Comparison of ENCODE assay signal across 21 cellular contexts in the genomic region with DNA sequence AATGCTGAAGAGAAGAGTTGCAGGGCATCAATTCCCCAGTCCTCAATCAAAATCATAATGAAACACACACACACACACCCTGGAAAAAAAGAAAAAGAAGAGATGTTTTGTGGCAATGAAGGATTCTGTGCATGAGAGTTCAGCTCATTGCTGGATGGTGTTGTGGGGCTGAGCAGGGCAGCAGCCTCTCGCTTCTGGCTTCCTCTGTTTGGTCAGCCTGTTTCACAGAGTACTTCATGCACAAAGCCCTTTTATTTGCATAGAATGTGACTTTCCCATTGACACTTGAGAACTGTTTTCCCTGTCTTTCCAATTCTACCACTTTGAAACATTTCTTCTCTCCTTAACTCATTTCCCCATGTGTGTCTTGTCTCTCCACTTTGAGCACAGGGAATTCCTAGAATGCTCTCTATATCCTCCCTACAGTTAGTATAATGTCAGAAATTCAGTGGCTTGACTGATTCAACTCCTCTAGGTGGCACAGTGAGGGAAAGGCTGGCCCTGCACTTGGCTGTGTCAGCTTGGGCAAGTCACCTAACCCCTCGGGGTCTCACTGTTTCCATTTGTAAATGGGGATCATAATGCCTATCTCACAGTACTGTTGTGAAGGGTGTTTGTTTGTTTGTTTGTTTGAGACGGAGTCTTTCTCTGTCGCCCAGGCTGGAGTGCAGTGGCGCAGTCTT. TPM values are rescaled to one million over a fixed set of nuclear protein-coding genes. Genes with fewer than 3 reads are reported as not detected.
DNase-seq lines count a peak whose midpoint lies in the region; ATAC-seq and TF ChIP-seq lines count a peak whose summit lies in the region.
"Had no signal": no experiment of that assay in that cellular context is flagged by ENCODE, and none has a peak within 500 bp of the region (broad histone marks: within the 10 kb centered on the region; RNA-seq: fewer than 3 reads in every experiment).

No MANE protein-coding gene starts in this region.

- no peak overlapping the region for H3K23ac ChIP-seq in mesendoderm (ENCODE audit: low read length)

- H3K36me3 ChIP-seq in GM23338 (ENCODE audit: insufficient read depth) (no peaks in the 10 kb centered on the region), mesendoderm (ENCODE audit: control insufficient read depth, insufficient read depth, low read length) (no peaks in the 10 kb centered on the region)
- H3K36me3 ChIP-seq: Peyer's patch, SJSA1 had no signal

- no peak overlapping the region for H3K18ac ChIP-seq in mesendoderm (ENCODE audit: low read length)

- H2BK5ac ChIP-seq in mesendoderm (ENCODE audit: low read length) = no peak overlapping the region

- no peak overlapping the region for H2AK5ac ChIP-seq in mesendoderm (ENCODE audit: low read length)

- peak overlapping the region; percentile 28 for H3K27ac Mint-ChIP-seq in GM23338
- H3K27ac Mint-ChIP-seq in WTC11 = peak overlapping the region; percentile 12

- H3K27me3 Mint-ChIP-seq in GM23338 (ENCODE audit: insufficient read depth, low read depth, poor library complexity) (peaks cover 2% of the 10 kb centered on the region), WTC11 (ENCODE audit: low read depth) (no peaks in the 10 kb centered on the region; the same call in 1 of the 2 replicates)

- peak overlapping the region; percentile 33; the same call in 1 of the 2 replicates for H2AFZ ChIP-seq in GM23338

- H3K4me1 Mint-ChIP-seq in GM23338 (peaks cover 18% of the 10 kb centered on the region), WTC11 (peaks cover 22% of the 10 kb centered on the region)

- DNase-seq in GM23338 (ENCODE audit: low spot score) (peak; percentile 64), NCI-H526 (lab: John Stamatoyannopoulos, UW) (peak; percentile 62 to 78), WTC11 (ENCODE audit: low spot score) (no peak), mesendoderm (peak; percentile 68), cortex of kidney (lab: John Stamatoyannopoulos, UW) (no peak)
- no peak for DNase-seq in stimulated activated CD4-positive, alpha-beta T cell treated with anti-CD3 and anti-CD28 coated beads, Interleukin-2, amount 100 ng/mL, for 24 hours
- DNase-seq: ACHN, DMS79, H7, IMR-90, NCI-H1417, NCI-H2029, NCI-H2171 treated with DMSO at 0.1 percent for 48 hours, NCI-H446 treated with DMSO at 0.1 percent for 48 hours, NCI-H748 treated with DMSO at 0.1 percent for 48 hours, Peyer's patch had no signal

- H3K4me1 ChIP-seq in GM23338 (ENCODE audit: insufficient read depth) = peaks cover 9% of the 10 kb centered on the region
- H3K4me1 ChIP-seq in mesendoderm (ENCODE audit: control insufficient read depth, low read depth, low read length) = no peaks in the 10 kb centered on the region
- H3K4me1 ChIP-seq: Peyer's patch, SJSA1 had no signal

- H3K9me3 Mint-ChIP-seq in GM23338 (no peaks in the 10 kb centered on the region), WTC11 (no peaks in the 10 kb centered on the region)

- no peak overlapping the region for H3K4ac ChIP-seq in mesendoderm (ENCODE audit: low read depth, low read length)

- no peaks in the 10 kb centered on the region for H3K9me2 ChIP-seq in GM23338 (ENCODE audit: insufficient read depth)

- H2BK120ac ChIP-seq in mesendoderm (ENCODE audit: low read depth, low read length) = no peak overlapping the region

- H3K79me2 ChIP-seq in GM23338 (replicated peaks; ENCODE audit: insufficient read depth) (no peaks in the 10 kb centered on the region), mesendoderm (ENCODE audit: control insufficient read depth, insufficient read depth, low read length) (no peaks in the 10 kb centered on the region)

- H3K27me3 ChIP-seq in GM23338 (ENCODE audit: insufficient read depth) = no peaks in the 10 kb centered on the region
- no peaks in the 10 kb centered on the region for H3K27me3 ChIP-seq in mesendoderm (ENCODE audit: insufficient read depth, low read length, poor library complexity)
- H3K27me3 ChIP-seq: Peyer's patch, SJSA1 had no signal

- no peak overlapping the region for H3K56ac ChIP-seq in mesendoderm (ENCODE audit: low read length)

- H3K4me3 ChIP-seq in GM23338 (no peak overlapping the region), mesendoderm (ENCODE audit: low read length) (no peak overlapping the region)
- H3K4me3 ChIP-seq: Peyer's patch, SJSA1 had no signal

- no CpG with 5 or more reads among the region's 5 CpGs for WGBS in mesendoderm (ENCODE audit: extremely low coverage, insufficient coverage, low lambda C conversion rate)

- H3K4me3 Mint-ChIP-seq in GM23338 = no peak overlapping the region
- H3K4me3 Mint-ChIP-seq in WTC11 = no peak overlapping the region

- peak; percentile 83 for ATAC-seq in GM23338
- peak; percentile 81 for ATAC-seq in WTC11
- ATAC-seq in HG02610 (IDR thresholded peaks at IDR 0.05; ENCODE audit: unreplicated experiment) = no peak

- H3K36me3 Mint-ChIP-seq in GM23338 (ENCODE audit: low read depth) (no peaks in the 10 kb centered on the region), WTC11 (no peaks in the 10 kb centered on the region)

- no peaks in the 10 kb centered on the region for H4K20me1 ChIP-seq in GM23338 (replicated peaks; ENCODE audit: insufficient read depth)

- TF ChIP-seq CTCF in GM23338 (conservative IDR thresholded peaks at IDR 0.05; ENCODE audit: low read depth in 2 of 2) = peak in 1 of 2 experiments; percentile 12; a peak in 2 of 4 replicates
- no peak for TF ChIP-seq CTCF in WTC11 (IDR thresholded peaks at IDR 0.05)

- H3K9ac ChIP-seq in mesendoderm (ENCODE audit: low read length) = no peak overlapping the region

- peak overlapping the region; percentile 21; the same call in 1 of the 2 replicates for H3K4me2 ChIP-seq in GM23338
- no peak overlapping the region for H3K4me2 ChIP-seq in mesendoderm (ENCODE audit: low read length)

- 0 out of 2 replicates have a peak overlapping the region, but pooled peaks have one; percentile 45 for H3K27ac ChIP-seq in GM23338 (ENCODE audit: low read depth)
- no peak overlapping the region for H3K27ac ChIP-seq in mesendoderm (ENCODE audit: low read depth, low read length)
- H3K27ac ChIP-seq: HL-60, Peyer's patch, SJSA1 had no signal

- H3K79me1 ChIP-seq in mesendoderm (ENCODE audit: low read length) = no peaks in the 10 kb centered on the region

- POLR2A ChIA-PET in WTC11 (lab: Charles Lee) = no interaction called here

- CTCF ChIA-PET in WTC11 (lab: Charles Lee) = interaction anchor here (0.9 to 1.9 kb wide), 4 partner anchors 14 to 47 kb away, joined by 3 to 9 read pairs (median 5); no protein-coding TSS in a partner anchor

- H4K5ac ChIP-seq in mesendoderm (ENCODE audit: low read length) = no peak overlapping the region

- H2BK15ac ChIP-seq in mesendoderm (replicated peaks; ENCODE audit: low read depth) = no peak overlapping the region

- no peak overlapping the region for H4K8ac ChIP-seq in mesendoderm (ENCODE audit: low read depth, low read length)

- no peaks in the 10 kb centered on the region for H3F3A ChIP-seq in GM23338 (replicated peaks; ENCODE audit: low read depth)

TF ChIP-seq in GM23338, 12 proteins besides CTCF, POLR2A, EP300 and RAD21 (continues in another document):
- no peak for TF ChIP-seq JUNB (IDR thresholded peaks at IDR 0.05; ENCODE audit: unreplicated experiment)
- no peak for TF ChIP-seq EZH2 (IDR thresholded peaks at IDR 0.05; ENCODE audit: low read depth, unreplicated experiment)
- no peak for TF ChIP-seq EZH2phosphoT487 (IDR thresholded peaks at IDR 0.05; ENCODE audit: unreplicated experiment)

TF ChIP-seq in WTC11, 78 proteins besides CTCF, POLR2A, EP300 and RAD21:
- TF ChIP-seq IRF2 (CRISPR knock-in tag; IDR thresholded peaks at IDR 0.05; ENCODE audit: borderline replicate concordance, low read depth) = no peak
- no peak for TF ChIP-seq EMX1 (CRISPR knock-in tag; IDR thresholded peaks at IDR 0.05)
- no peak for TF ChIP-seq ZNF423 (CRISPR knock-in tag; IDR thresholded peaks at IDR 0.05)
- TF ChIP-seq, protein P1, sequence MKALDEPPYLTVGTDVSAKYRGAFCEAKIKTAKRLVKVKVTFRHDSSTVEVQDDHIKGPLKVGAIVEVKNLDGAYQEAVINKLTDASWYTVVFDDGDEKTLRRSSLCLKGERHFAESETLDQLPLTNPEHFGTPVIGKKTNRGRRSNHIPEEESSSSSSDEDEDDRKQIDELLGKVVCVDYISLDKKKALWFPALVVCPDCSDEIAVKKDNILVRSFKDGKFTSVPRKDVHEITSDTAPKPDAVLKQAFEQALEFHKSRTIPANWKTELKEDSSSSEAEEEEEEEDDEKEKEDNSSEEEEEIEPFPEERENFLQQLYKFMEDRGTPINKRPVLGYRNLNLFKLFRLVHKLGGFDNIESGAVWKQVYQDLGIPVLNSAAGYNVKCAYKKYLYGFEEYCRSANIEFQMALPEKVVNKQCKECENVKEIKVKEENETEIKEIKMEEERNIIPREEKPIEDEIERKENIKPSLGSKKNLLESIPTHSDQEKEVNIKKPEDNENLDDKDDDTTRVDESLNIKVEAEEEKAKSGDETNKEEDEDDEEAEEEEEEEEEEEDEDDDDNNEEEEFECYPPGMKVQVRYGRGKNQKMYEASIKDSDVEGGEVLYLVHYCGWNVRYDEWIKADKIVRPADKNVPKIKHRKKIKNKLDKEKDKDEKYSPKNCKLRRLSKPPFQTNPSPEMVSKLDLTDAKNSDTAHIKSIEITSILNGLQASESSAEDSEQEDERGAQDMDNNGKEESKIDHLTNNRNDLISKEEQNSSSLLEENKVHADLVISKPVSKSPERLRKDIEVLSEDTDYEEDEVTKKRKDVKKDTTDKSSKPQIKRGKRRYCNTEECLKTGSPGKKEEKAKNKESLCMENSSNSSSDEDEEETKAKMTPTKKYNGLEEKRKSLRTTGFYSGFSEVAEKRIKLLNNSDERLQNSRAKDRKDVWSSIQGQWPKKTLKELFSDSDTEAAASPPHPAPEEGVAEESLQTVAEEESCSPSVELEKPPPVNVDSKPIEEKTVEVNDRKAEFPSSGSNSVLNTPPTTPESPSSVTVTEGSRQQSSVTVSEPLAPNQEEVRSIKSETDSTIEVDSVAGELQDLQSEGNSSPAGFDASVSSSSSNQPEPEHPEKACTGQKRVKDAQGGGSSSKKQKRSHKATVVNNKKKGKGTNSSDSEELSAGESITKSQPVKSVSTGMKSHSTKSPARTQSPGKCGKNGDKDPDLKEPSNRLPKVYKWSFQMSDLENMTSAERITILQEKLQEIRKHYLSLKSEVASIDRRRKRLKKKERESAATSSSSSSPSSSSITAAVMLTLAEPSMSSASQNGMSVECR (CRISPR knock-in tag; IDR thresholded peaks at IDR 0.05; ENCODE audit: borderline replicate concordance) = no peak

RNA-seq across cellular contexts. Expression of a gene that starts 25.4 kb away (rescaled TPM):
- not detected in 2 replicates for total RNA-seq in GM23338 (2014; rRNA removed; shearing (Covaris generic))
- polyA plus RNA-seq in GM23338 (2016; fragmentation: Nextera tagmentation; extraction: Ambion mirVana) = not detected in 2 replicates
- total RNA-seq in WTC11 (2021) = not detected in 3 replicates
- not detected for polyA plus RNA-seq in mesendoderm (2013, experiment 1 of 2)
- not detected for polyA plus RNA-seq in mesendoderm (2013, experiment 2 of 2)
- total RNA-seq: H7, HT1080, IMR-90, M059J, Peyer's patch, SJSA1 had no signal
- polyA plus RNA-seq: IMR-90 had no signal

RNA-seq across cellular contexts. Expression of a gene that starts 54.9 kb away (rescaled TPM):
- 2,776 and 2,903 TPM in 2 replicates for total RNA-seq in GM23338 (2014; rRNA removed; shearing (Covaris generic))
- 818 and 826 TPM in 2 replicates for polyA plus RNA-seq in GM23338 (2016; fragmentation: Nextera tagmentation; extraction: Ambion mirVana)
- total RNA-seq in WTC11 (2021) = 1,051 to 1,124 TPM (median 1,087 TPM) in 3 replicates
- polyA plus RNA-seq in mesendoderm (2013, experiment 1 of 2) = 2,354 TPM
- polyA plus RNA-seq in mesendoderm (2013, experiment 2 of 2) = 2,369 TPM

Comparison
In these comparisons a context has a peak if more than half of its experiments do, and no peak if none do; other contexts are left out.
1. DNase-seq: peak in GM23338 (single experiment), NCI-H526 (2 of 2) and mesendoderm (single experiment); none in WTC11 (single experiment), stimulated activated CD4-positive, alpha-beta T cell treated with anti-CD3 and anti-CD28 coated beads, Interleukin-2, amount 100 ng/mL, for 24 hours (0 of 2) and cortex of kidney (single experiment).